Comparison of ENCODE assay signal across 15 cellular contexts in the genomic region with DNA sequence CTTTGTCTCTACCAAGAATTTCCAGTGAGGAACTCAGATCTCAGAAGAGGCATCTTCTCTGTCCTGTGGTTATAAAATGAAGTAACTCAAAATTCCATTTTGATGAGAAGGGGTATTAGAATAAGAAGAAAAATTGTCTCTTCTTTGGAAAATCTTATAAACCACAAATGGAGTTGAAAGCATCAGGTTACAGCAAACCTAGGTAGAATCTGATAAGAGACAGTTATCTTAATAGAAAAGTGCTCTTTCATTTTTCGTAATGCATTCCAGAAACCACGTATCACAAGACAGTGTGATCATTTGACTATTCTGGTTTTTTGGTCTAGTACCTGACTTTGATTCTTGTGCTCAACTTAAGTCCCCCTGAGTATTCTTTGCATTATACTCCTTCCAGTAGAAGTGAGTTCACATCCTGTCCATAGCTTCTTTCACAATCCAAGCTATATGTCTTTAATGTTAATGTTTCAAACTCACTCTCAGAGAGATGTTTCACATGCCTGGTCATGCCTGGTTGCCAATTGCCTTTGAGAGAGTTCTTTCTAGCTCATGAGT.
DNase-seq lines count a peak whose midpoint lies in the region; ATAC-seq, FAIRE-seq and TF ChIP-seq lines count a peak whose summit lies in the region.
"Had no signal": no experiment of that assay in that cellular context is flagged by ENCODE, and none has a peak within 500 bp of the region (broad histone marks: within the 10 kb centered on the region; RNA-seq: fewer than 3 reads in every experiment).

No MANE protein-coding gene starts in this region.

- peak; percentile 88 for FAIRE-seq in GM12891 (lab: Jason Lieb, UNC)

- peak; percentile 54 for ATAC-seq in GM21786 (IDR thresholded peaks at IDR 0.05; ENCODE audit: unreplicated experiment)
- ATAC-seq in GM21381 (IDR thresholded peaks at IDR 0.05; ENCODE audit: unreplicated experiment): no peak
- no peak for ATAC-seq in HG03139 (IDR thresholded peaks at IDR 0.05; ENCODE audit: unreplicated experiment)
- no peak for ATAC-seq in HG03175 (IDR thresholded peaks at IDR 0.05; ENCODE audit: unreplicated experiment)
- ATAC-seq: esophagus mucosa had no signal

- no peak for TF ChIP-seq POLR2A in GM12891 (IDR thresholded peaks at IDR 0.05; ENCODE audit: low read depth, low read length)

- DNase-seq in GM12891 (ENCODE audit: insufficient read length, low spot score): no peak
- DNase-seq in LHCN-M2 (ENCODE audit: low read depth): peak; percentile 37
- DNase-seq in glomerular visceral epithelial cell (ENCODE audit: extremely low spot score): peak; percentile 36
- DNase-seq in SHP77 (lab: John Stamatoyannopoulos, UW): no peak
- DNase-seq: activated CD4-positive, alpha-beta T cell treated with anti-CD3 and anti-CD28 coated beads for 4 hours; amygdala; BE2C; MG63; NCI-H2171; substantia nigra had no signal

TF ChIP-seq in GM12891, 5 proteins besides CTCF, POLR2A, EP300 and RAD21:
- TF ChIP-seq TAF1 (IDR thresholded peaks at IDR 0.05; ENCODE audit: low read depth, low read length) (no peak), SPI1 (IDR thresholded peaks at IDR 0.05; ENCODE audit: low read depth, low read length) (no peak), PAX5 (IDR thresholded peaks at IDR 0.05; ENCODE audit: insufficient read depth, low read length, severe bottlenecking) (peak; percentile 16), POU2F2 (IDR thresholded peaks at IDR 0.05; ENCODE audit: low read depth, low read length) (no peak)

Comparison
In these comparisons a context has a peak if more than half of its experiments do, and no peak if none do; other contexts are left out.
1. DNase-seq: peak in LHCN-M2 (single experiment) and glomerular visceral epithelial cell (single experiment); none in GM12891 (single experiment) and SHP77 (0 of 2).